In genomic region chr3:24017305-24017704, GRCh38 we compare ENCODE assay signal across 17 cellular contexts.
"Had no signal": no experiment of that assay in that cellular context is flagged by ENCODE, and none has a peak within 500 bp of the region (broad histone marks: within the 10 kb centered on the region; RNA-seq: fewer than 3 reads in every experiment).

No MANE protein-coding gene starts in this region.

- DNase-seq: activated CD4-positive, alpha-beta T cell treated with anti-CD3 and anti-CD28 coated beads, Interleukin-2, amount 10 ng/mL, durations not matched to agents 7 days and 5 days; activated CD8-positive, alpha-beta T cell treated with anti-CD3 and anti-CD28 coated beads, Interleukin-2, amount 10 ng/mL, durations not matched to agents 7 days and 5 days; activated naive CD4-positive, alpha-beta T cell treated with anti-CD3 and anti-CD28 coated beads, Interleukin-2, amount 10 ng/mL, durations not matched to agents 7 days and 5 days; activated naive CD8-positive, alpha-beta T cell treated with anti-CD3 and anti-CD28 coated beads, Interleukin-2, amount 50 U/mL, for 24 hours; activated T-cell treated with anti-CD3 and anti-CD28 coated beads, Interleukin-2, amount 50 U/mL, for 4 hours; aorta; cerebellar nuclear complex; effector CD4-positive, alpha-beta T cell; left cardiac atrium; lower lobe of right lung; occipital lobe; stimulated activated naive CD8-positive, alpha-beta T cell treated with anti-CD3 and anti-CD28 coated beads, Interleukin-15, Interleukin-2, amounts not matched to agents 100 U/mL and 50 U/mL, for 24 hours; substantia nigra; T1000; tibial artery had no signal

- ATAC-seq: activated CD8-positive, alpha-beta T cell treated with anti-CD3 and anti-CD28 coated beads, Interleukin-2, amount 10 ng/mL, durations not matched to agents 7 days and 5 days; activated naive CD8-positive, alpha-beta T cell treated with anti-CD3 and anti-CD28 coated beads, Interleukin-2, amount 50 U/mL, for 24 hours; activated T-cell treated with anti-CD3 and anti-CD28 coated beads, Interleukin-2, amount 50 U/mL, for 4 hours; lower lobe of right lung; natural killer cell treated with Interleukin-12 subunit alpha and Interleukin-12 subunit beta and Interleukin-15 and Interleukin-18, amount 100 ng/mL, for 72 hours; stimulated activated naive CD8-positive, alpha-beta T cell treated with anti-CD3 and anti-CD28 coated beads, Interleukin-15, Interleukin-2, amounts not matched to agents 100 U/mL and 50 U/mL, for 24 hours had no signal

- H3K27me3 ChIP-seq: hepatocyte, tibial artery had no signal

- H3K4me3 ChIP-seq: hepatocyte, lower lobe of right lung, tibial artery had no signal

- H3K9me3 ChIP-seq: lower lobe of right lung, tibial artery had no signal

- H3K27ac ChIP-seq: hepatocyte, lower lobe of right lung, tibial artery had no signal

- H3K36me3 ChIP-seq: lower lobe of right lung, tibial artery had no signal

- H3K4me1 ChIP-seq: lower lobe of right lung had no signal
